Comparison of ENCODE assay signal across 8 cellular contexts in the genomic region with DNA sequence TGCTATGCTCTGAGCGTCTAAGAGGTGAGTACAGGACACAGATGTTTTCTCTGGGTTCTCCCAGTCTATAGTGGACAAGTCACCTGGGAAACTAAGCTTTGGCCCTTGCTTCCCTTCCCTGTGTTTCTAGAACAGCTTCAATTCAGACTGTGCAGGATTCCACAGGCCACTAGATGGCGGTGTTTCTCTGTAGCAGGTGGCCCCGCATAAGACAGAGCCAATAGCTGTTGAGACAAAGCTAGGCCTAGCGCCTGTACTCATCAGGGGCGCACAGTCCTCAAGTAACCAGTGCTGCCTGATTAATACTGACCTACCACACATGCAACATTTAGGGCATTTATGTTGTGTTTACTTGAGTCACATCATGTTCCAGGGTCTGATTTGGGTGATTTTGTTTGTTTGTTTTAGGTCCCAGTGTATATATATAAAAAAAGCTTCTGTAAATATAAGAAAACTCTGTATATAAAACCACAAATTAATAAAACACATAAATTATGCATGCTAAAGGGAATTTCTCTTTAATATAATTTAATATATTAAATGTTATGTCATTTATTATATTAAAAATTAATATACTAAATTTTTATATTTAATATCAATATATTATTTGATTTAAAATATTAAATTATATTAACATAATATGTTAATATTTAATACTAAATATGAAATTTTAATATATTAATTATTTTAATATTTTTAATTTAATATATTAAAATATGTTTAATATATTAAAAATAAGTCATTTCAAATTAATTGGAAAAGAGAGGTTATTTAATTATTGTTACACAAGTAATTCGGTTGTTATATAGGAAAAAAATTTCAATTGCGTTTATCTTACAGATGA.
A peak's percentile ranks its signal among the peaks of the same experiment; 100 is the strongest.
DNase-seq lines count a peak whose midpoint lies in the region; ATAC-seq and TF ChIP-seq lines count a peak whose summit lies in the region.

No MANE protein-coding gene starts in this region.

- CTCF ChIA-PET in naive thymus-derived CD4-positive, alpha-beta T cell (lab: Charles Lee): interaction anchor here (0.5 to 2.7 kb wide), 34 partner anchors 8 to 1648 kb away, joined by 3 to 24 read pairs (median 4); no protein-coding TSS in a partner anchor

- no peak overlapping the region for H3K27ac Mint-ChIP-seq in naive thymus-derived CD4-positive, alpha-beta T cell
- H3K27ac Mint-ChIP-seq in stimulated activated effector memory CD8-positive, alpha-beta T cell treated with anti-CD3 and anti-CD28 coated beads, Interleukin-12 subunit alpha, Interleukin-12 subunit beta, amount 100 ng/mL, for 72 hours: no peak overlapping the region

- H3K4me3 Mint-ChIP-seq in naive thymus-derived CD4-positive, alpha-beta T cell: no peak overlapping the region
- no peak overlapping the region for H3K4me3 Mint-ChIP-seq in stimulated activated effector memory CD8-positive, alpha-beta T cell treated with anti-CD3 and anti-CD28 coated beads, Interleukin-12 subunit alpha, Interleukin-12 subunit beta, amount 100 ng/mL, for 72 hours

- no peaks in the 10 kb centered on the region for H3K36me3 ChIP-seq in DOHH2 (ENCODE audit: control insufficient read depth, low read length)
- H3K36me3 ChIP-seq in OCI-LY3 (replicated peaks; ENCODE audit: low read depth, low read length): no peaks in the 10 kb centered on the region
- H3K36me3 ChIP-seq in naive thymus-derived CD4-positive, alpha-beta T cell (ENCODE audit: control insufficient read depth in 2 of 3, insufficient read depth in 3 of 3, low read length in 3 of 3): no peaks in the 10 kb centered on the region

- H3F3A ChIP-seq in DOHH2 (ENCODE audit: control insufficient read depth, insufficient read depth): no peaks in the 10 kb centered on the region

- H3K4me2 ChIP-seq in DOHH2 (ENCODE audit: low read length) (no peak overlapping the region), OCI-LY3 (ENCODE audit: low read length) (no peak overlapping the region)

- peaks cover 37 to 45% (median 43%) of the 10 kb centered on the region in 5 donors for H3K27me3 Mint-ChIP-seq in naive thymus-derived CD4-positive, alpha-beta T cell

- no peaks in the 10 kb centered on the region for H3K36me3 Mint-ChIP-seq in naive thymus-derived CD4-positive, alpha-beta T cell
- H3K36me3 Mint-ChIP-seq in stimulated activated effector memory CD8-positive, alpha-beta T cell treated with anti-CD3 and anti-CD28 coated beads, Interleukin-12 subunit alpha, Interleukin-12 subunit beta, amount 100 ng/mL, for 72 hours: no peaks in the 10 kb centered on the region

- H3K4me3 ChIP-seq in DOHH2 (ENCODE audit: low read length) (no peak overlapping the region), OCI-LY3 (ENCODE audit: low read length) (no peak overlapping the region), epithelial cell of proximal tubule (ENCODE audit: low read depth, low read length) (no peak overlapping the region)
- H3K4me3 ChIP-seq in naive thymus-derived CD4-positive, alpha-beta T cell (ENCODE audit: low read length): no peak overlapping the region

- H2AFZ ChIP-seq in OCI-LY3 (ENCODE audit: low read depth, low read length): no peak overlapping the region

- TF ChIP-seq CTCF in DOHH2 (IDR thresholded peaks at IDR 0.05; ENCODE audit: low read depth, low read length, poor library complexity, severe bottlenecking) (peak; percentile 92), OCI-LY3 (IDR thresholded peaks at IDR 0.05; ENCODE audit: low read depth, low read length) (peak; percentile 86), epithelial cell of proximal tubule (conservative IDR thresholded peaks at IDR 0.05; ENCODE audit: low read depth, low read length) (peak; percentile 100)

- H3K4me1 Mint-ChIP-seq in naive thymus-derived CD4-positive, alpha-beta T cell: no peaks in the 10 kb centered on the region
- no peaks in the 10 kb centered on the region for H3K4me1 Mint-ChIP-seq in stimulated activated effector memory CD8-positive, alpha-beta T cell treated with anti-CD3 and anti-CD28 coated beads, Interleukin-12 subunit alpha, Interleukin-12 subunit beta, amount 100 ng/mL, for 72 hours

- H3K4me1 ChIP-seq in DOHH2 (ENCODE audit: control insufficient read depth, low read length) (no peaks in the 10 kb centered on the region), OCI-LY3 (ENCODE audit: low read length) (no peaks in the 10 kb centered on the region)
- H3K4me1 ChIP-seq in naive thymus-derived CD4-positive, alpha-beta T cell (ENCODE audit: control insufficient read depth in 2 of 2, insufficient read depth in 2 of 2, low read length in 2 of 2): no peaks in the 10 kb centered on the region

- no peak overlapping the region for H3K9ac ChIP-seq in OCI-LY3 (ENCODE audit: low read length)

- peak; percentile 99 for ATAC-seq in GM21786 (IDR thresholded peaks at IDR 0.05; ENCODE audit: unreplicated experiment)
- peak; percentile 98 for ATAC-seq in naive thymus-derived CD4-positive, alpha-beta T cell
- peak; percentile 96 for ATAC-seq in stimulated activated effector memory CD8-positive, alpha-beta T cell treated with anti-CD3 and anti-CD28 coated beads, Interleukin-12 subunit alpha, Interleukin-12 subunit beta, amount 100 ng/mL, for 72 hours

- DNase-seq in KG1 (lab: John Stamatoyannopoulos, UW): peak; percentile 58
- DNase-seq in activated CD8-positive, alpha-beta memory T cell treated with anti-CD3 and anti-CD28 coated beads, Interleukin-2, amount 50 U/mL, for 4 hours: peak; percentile 75
- DNase-seq in epithelial cell of proximal tubule (ENCODE audit: low read depth): peak; percentile 58
- DNase-seq in naive thymus-derived CD4-positive, alpha-beta T cell: peak; percentile 50 to 79 (median 72)
- DNase-seq in stimulated activated effector memory CD8-positive, alpha-beta T cell treated with anti-CD3 and anti-CD28 coated beads, Interleukin-12 subunit alpha, Interleukin-12 subunit beta, amount 100 ng/mL, for 72 hours (ENCODE audit: low spot score in 2 of 2): peak; percentile 67 to 87

- H3K9me3 ChIP-seq in DOHH2 (ENCODE audit: control insufficient read depth, insufficient read depth, low read length): no peaks in the 10 kb centered on the region
- H3K9me3 ChIP-seq in OCI-LY3 (ENCODE audit: insufficient read depth, low read length): no peaks in the 10 kb centered on the region
- H3K9me3 ChIP-seq in naive thymus-derived CD4-positive, alpha-beta T cell (ENCODE audit: control insufficient read depth in 2 of 3, low read length in 3 of 3): no peaks in the 10 kb centered on the region

- H3K79me2 ChIP-seq in DOHH2 (ENCODE audit: control insufficient read depth, low read length): no peaks in the 10 kb centered on the region
- no peaks in the 10 kb centered on the region for H3K79me2 ChIP-seq in OCI-LY3 (ENCODE audit: low read length)

- H4K20me1 ChIP-seq in DOHH2 (ENCODE audit: control insufficient read depth, insufficient read depth, low read depth, low read length) (no peaks in the 10 kb centered on the region), OCI-LY3 (ENCODE audit: insufficient read depth, low read length) (peaks cover 3% of the 10 kb centered on the region; the same call in 1 of the 2 replicates)

- no peaks in the 10 kb centered on the region for H3K9me3 Mint-ChIP-seq in naive thymus-derived CD4-positive, alpha-beta T cell
- H3K9me3 Mint-ChIP-seq in stimulated activated effector memory CD8-positive, alpha-beta T cell treated with anti-CD3 and anti-CD28 coated beads, Interleukin-12 subunit alpha, Interleukin-12 subunit beta, amount 100 ng/mL, for 72 hours: no peaks in the 10 kb centered on the region

- no peaks in the 10 kb centered on the region for H3K9me2 ChIP-seq in DOHH2 (replicated peaks; ENCODE audit: control insufficient read depth, low read length)

- H3K27me3 ChIP-seq in DOHH2 (ENCODE audit: control insufficient read depth, low read length) (peaks cover 15% of the 10 kb centered on the region), OCI-LY3 (ENCODE audit: low read depth, low read length) (peaks cover 31% of the 10 kb centered on the region)
- no peaks in the 10 kb centered on the region for H3K27me3 ChIP-seq in naive thymus-derived CD4-positive, alpha-beta T cell (ENCODE audit: control insufficient read depth in 2 of 2, insufficient read depth in 2 of 2, low read length in 2 of 2)

- intact Hi-C loops in naive thymus-derived CD4-positive, alpha-beta T cell (cut with micrococcal nuclease): loop anchor here (1.0 to 10.0 kb wide), 12 partner anchors 109 to 1128 kb away; no protein-coding TSS in a partner anchor

- POLR2A ChIA-PET in naive thymus-derived CD4-positive, alpha-beta T cell (lab: Charles Lee): no interaction called here

- H3K27ac ChIP-seq in DOHH2 (ENCODE audit: low read depth, low read length) (no peak overlapping the region), OCI-LY3 (ENCODE audit: low read length) (no peak overlapping the region)
- no peak overlapping the region for H3K27ac ChIP-seq in naive thymus-derived CD4-positive, alpha-beta T cell (ENCODE audit: low read depth, low read length)
